ENCODE assay signal across 21 cellular contexts in the genomic region with DNA sequence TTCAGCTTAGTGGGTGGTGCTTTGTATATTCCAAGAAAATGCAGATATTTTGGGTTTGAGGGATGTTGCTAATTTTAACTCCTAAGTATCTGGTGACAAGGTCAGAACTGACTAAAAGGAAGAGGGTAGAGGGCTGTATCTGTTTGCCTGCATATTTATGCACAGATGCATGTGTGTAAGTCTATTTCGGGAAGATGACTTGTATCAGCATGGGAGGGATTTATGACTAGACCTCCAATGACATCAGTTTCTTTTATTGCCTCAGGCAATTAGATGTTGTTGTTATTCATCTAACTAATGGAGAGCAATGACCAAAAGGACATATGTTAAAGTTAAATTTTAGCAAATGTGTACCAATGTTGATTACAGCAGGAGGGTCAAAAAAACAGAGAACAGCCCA.
"Had no signal": no experiment of that assay in that cellular context is flagged by ENCODE, and none has a peak within 500 bp of the region (broad histone marks: within the 10 kb centered on the region; RNA-seq: fewer than 3 reads in every experiment).

No MANE protein-coding gene starts in this region.

- H3K4me1 ChIP-seq: body of pancreas, gastroesophageal sphincter, lower lobe of right lung, uterus had no signal

- H3K36me3 Mint-ChIP-seq: activated naive CD8-positive, alpha-beta T cell treated with anti-CD3 and anti-CD28 coated beads, Interleukin-2, amount 10 ng/mL, durations not matched to agents 7 days and 5 days; natural killer cell treated with Interleukin-12 subunit alpha and Interleukin-12 subunit beta and Interleukin-15 and Interleukin-18, amount 100 ng/mL, for 72 hours had no signal

- H3K27ac ChIP-seq: body of pancreas, coronary artery, gastroesophageal sphincter, lower lobe of right lung, suprapubic skin, transverse colon, uterus had no signal

- H3K9me3 ChIP-seq: body of pancreas, gastroesophageal sphincter, lower lobe of right lung, suprapubic skin, transverse colon, uterus had no signal

- H3K4me3 ChIP-seq: body of pancreas, coronary artery, gastroesophageal sphincter, lower lobe of right lung, suprapubic skin, transverse colon, uterus had no signal

- H3K27me3 Mint-ChIP-seq: activated CD8-positive, alpha-beta T cell treated with anti-CD3 and anti-CD28 coated beads for 36 hours; stimulated activated naive CD8-positive, alpha-beta T cell treated with anti-CD3 and anti-CD28 coated beads, Interleukin-15, amount 100 ng/mL, for 72 hours had no signal

- H3K27ac Mint-ChIP-seq: activated CD8-positive, alpha-beta T cell treated with anti-CD3 and anti-CD28 coated beads for 36 hours; activated naive CD8-positive, alpha-beta T cell treated with anti-CD3 and anti-CD28 coated beads, Interleukin-2, amount 10 ng/mL, durations not matched to agents 7 days and 5 days; activated T-helper 2 cell treated with anti-CD3 and anti-CD28 coated beads, Interferon-gamma antibody, Interleukin-2, Interleukin-4, amounts not matched to agents 10 μg/mL and 5 μg/mL and 100 μg/mL, durations not matched to agents 14 hours and 24 hours and 36 hours; natural killer cell treated with Interleukin-12 subunit alpha and Interleukin-12 subunit beta and Interleukin-15 and Interleukin-18, amount 100 ng/mL, for 72 hours; stimulated activated naive CD8-positive, alpha-beta T cell treated with anti-CD3 and anti-CD28 coated beads, Interleukin-15, amount 100 ng/mL, for 72 hours had no signal

- ATAC-seq: activated CD8-positive, alpha-beta T cell treated with anti-CD3 and anti-CD28 coated beads for 36 hours; body of pancreas; gastroesophageal sphincter; lower lobe of right lung; natural killer cell treated with Interleukin-12 subunit alpha and Interleukin-12 subunit beta and Interleukin-15 and Interleukin-18, amount 100 ng/mL, for 72 hours; stimulated activated naive CD8-positive, alpha-beta T cell treated with anti-CD3 and anti-CD28 coated beads, Interleukin-15, amount 100 ng/mL, for 72 hours had no signal

- H3K27me3 ChIP-seq: body of pancreas, gastroesophageal sphincter, suprapubic skin, transverse colon, uterus had no signal

- H3K4me1 Mint-ChIP-seq: activated naive CD8-positive, alpha-beta T cell treated with anti-CD3 and anti-CD28 coated beads, Interleukin-2, amount 10 ng/mL, durations not matched to agents 7 days and 5 days; central memory CD8-positive, alpha-beta T cell; stimulated activated naive CD8-positive, alpha-beta T cell treated with anti-CD3 and anti-CD28 coated beads, Interleukin-15, amount 100 ng/mL, for 72 hours had no signal

- H3K4me3 Mint-ChIP-seq: activated CD8-positive, alpha-beta T cell treated with anti-CD3 and anti-CD28 coated beads for 36 hours; activated naive CD8-positive, alpha-beta T cell treated with anti-CD3 and anti-CD28 coated beads, Interleukin-2, amount 10 ng/mL, durations not matched to agents 7 days and 5 days; central memory CD8-positive, alpha-beta T cell; natural killer cell treated with Interleukin-12 subunit alpha and Interleukin-12 subunit beta and Interleukin-15 and Interleukin-18, amount 100 ng/mL, for 72 hours; stimulated activated naive CD8-positive, alpha-beta T cell treated with anti-CD3 and anti-CD28 coated beads, Interleukin-15, amount 100 ng/mL, for 72 hours had no signal

- H3K36me3 ChIP-seq: gastroesophageal sphincter, lower lobe of right lung, suprapubic skin, transverse colon, uterus had no signal

- DNase-seq: activated CD4-positive, alpha-beta T cell treated with anti-CD3 and anti-CD28 coated beads for 48 hours; activated CD4-positive, CD25-positive, alpha-beta regulatory T cell; activated CD8-positive, alpha-beta T cell treated with anti-CD3 and anti-CD28 coated beads for 36 hours; activated naive CD4-positive, alpha-beta T cell treated with Interleukin-2 at 50 U/mL for 16 hours; activated naive CD8-positive, alpha-beta T cell treated with anti-CD3 and anti-CD28 coated beads, Interleukin-2, amount 10 ng/mL, durations not matched to agents 7 days and 5 days; activated T-cell treated with anti-CD3 and anti-CD28 coated beads, Interleukin-2, amount 50 U/mL, for 1 hour; amygdala; body of pancreas; lower lobe of right lung; retina; stimulated activated naive CD8-positive, alpha-beta T cell treated with anti-CD3 and anti-CD28 coated beads, Interleukin-15, amount 100 ng/mL, for 72 hours; T-helper 1 cell; T-helper 9 cell; transverse colon; uterus had no signal

- H3K9me3 Mint-ChIP-seq: activated naive CD8-positive, alpha-beta T cell treated with anti-CD3 and anti-CD28 coated beads, Interleukin-2, amount 10 ng/mL, durations not matched to agents 7 days and 5 days; activated T-helper 2 cell treated with anti-CD3 and anti-CD28 coated beads, Interferon-gamma antibody, Interleukin-2, Interleukin-4, amounts not matched to agents 10 μg/mL and 5 μg/mL and 100 μg/mL, durations not matched to agents 14 hours and 24 hours and 36 hours; natural killer cell treated with Interleukin-12 subunit alpha and Interleukin-12 subunit beta and Interleukin-15 and Interleukin-18, amount 100 ng/mL, for 72 hours; stimulated activated naive CD8-positive, alpha-beta T cell treated with anti-CD3 and anti-CD28 coated beads, Interleukin-15, amount 100 ng/mL, for 72 hours had no signal
